In genomic region chr9:69604568-69605219, GRCh38 we compare ENCODE assay signal across 3 cellular contexts.
TF ChIP-seq lines count a peak whose summit lies in the region.

No MANE protein-coding gene starts in this region.

TF ChIP-seq in IMR-90, 13 proteins besides CTCF, POLR2A, EP300 and RAD21:
- TF ChIP-seq USF2 (IDR thresholded peaks at IDR 0.05; ENCODE audit: low read depth, low read length) (no peak), ELK1 (IDR thresholded peaks at IDR 0.05; ENCODE audit: borderline replicate concordance, low read depth, low read length) (no peak), RFX5 (IDR thresholded peaks at IDR 0.05; ENCODE audit: low read depth, low read length) (no peak), CHD1 (IDR thresholded peaks at IDR 0.05; ENCODE audit: low read depth, low read length) (no peak), BHLHE40 (IDR thresholded peaks at IDR 0.05; ENCODE audit: low read depth, low read length) (no peak), FOS (IDR thresholded peaks at IDR 0.05; ENCODE audit: low read depth, low read length) (no peak), RCOR1 (IDR thresholded peaks at IDR 0.05; ENCODE audit: insufficient replicate concordance, low read length) (no peak), MAZ (IDR thresholded peaks at IDR 0.05; ENCODE audit: borderline replicate concordance, low read depth, low read length) (no peak), MAFK (IDR thresholded peaks at IDR 0.05; ENCODE audit: low read depth, low read length) (no peak), CEBPB (IDR thresholded peaks at IDR 0.05; ENCODE audit: low read depth, low read length) (no peak), MXI1 (IDR thresholded peaks at IDR 0.05; ENCODE audit: borderline replicate concordance, low read depth, low read length) (no peak), NFE2L2 (IDR thresholded peaks at IDR 0.05; ENCODE audit: low read depth, low read length) (no peak), SMC3 (IDR thresholded peaks at IDR 0.05; ENCODE audit: low read depth, low read length) (no peak)
TF ChIP-seq in IMR-90: peak in this region for 0.

TF ChIP-seq in H1, 55 proteins besides CTCF, POLR2A, EP300 and RAD21:
- TF ChIP-seq TCF12 (IDR thresholded peaks at IDR 0.05; ENCODE audit: low read depth, low read length) = no peak
- TF ChIP-seq RBBP5 (IDR thresholded peaks at IDR 0.05; ENCODE audit: borderline replicate concordance, low read depth, low read length) = no peak
- no peak for TF ChIP-seq ATF3 (IDR thresholded peaks at IDR 0.05; ENCODE audit: insufficient read depth, low read depth, low read length)
- TF ChIP-seq SIRT6 (IDR thresholded peaks at IDR 0.05; ENCODE audit: low read length) = no peak
- no peak for TF ChIP-seq TBP (IDR thresholded peaks at IDR 0.05; ENCODE audit: low read depth, low read length)
- TF ChIP-seq KDM4A (IDR thresholded peaks at IDR 0.05; ENCODE audit: low read depth, low read length, severe bottlenecking) = no peak
- no peak for TF ChIP-seq ZNF274 (IDR thresholded peaks at IDR 0.05; ENCODE audit: borderline replicate concordance, extremely low read depth, low read length)

TF ChIP-seq in HEK293T, 16 proteins besides CTCF, POLR2A, EP300 and RAD21:
- TF ChIP-seq HDGF (IDR thresholded peaks at IDR 0.05; ENCODE audit: borderline replicate concordance) (no peak), FOXM1 (IDR thresholded peaks at IDR 0.05; ENCODE audit: borderline replicate concordance) (no peak), FOXA1 (IDR thresholded peaks at IDR 0.05) (no peak), ARNT (IDR thresholded peaks at IDR 0.05) (no peak), CTBP1 (IDR thresholded peaks at IDR 0.05; ENCODE audit: borderline replicate concordance) (no peak), PKNOX1 (IDR thresholded peaks at IDR 0.05) (no peak), TARDBP (IDR thresholded peaks at IDR 0.05) (no peak), SP1 (IDR thresholded peaks at IDR 0.05) (no peak), ELF4 (IDR thresholded peaks at IDR 0.05) (no peak), LEF1 (IDR thresholded peaks at IDR 0.05; ENCODE audit: borderline replicate concordance) (no peak), FOXK2 (IDR thresholded peaks at IDR 0.05) (no peak), L3MBTL2 (conservative IDR thresholded peaks at IDR 0.05) (no peak), NFRKB (IDR thresholded peaks at IDR 0.05) (no peak), BHLHE40 (IDR thresholded peaks at IDR 0.05; ENCODE audit: borderline replicate concordance) (no peak), SUZ12 (IDR thresholded peaks at IDR 0.05) (no peak), ZNF384 (IDR thresholded peaks at IDR 0.05) (no peak)
TF ChIP-seq in HEK293T: peak in this region for 0.
